ENCODE assay signal across 11 cellular contexts in genomic region chr13:102772042-102772425, GRCh38. TPM values are rescaled to one million over a fixed set of nuclear protein-coding genes. Genes with fewer than 3 reads are reported as not detected.
DNase-seq lines count a peak whose midpoint lies in the region; ATAC-seq lines count a peak whose summit lies in the region.
"Had no signal": no experiment of that assay in that cellular context is flagged by ENCODE, and none has a peak within 500 bp of the region (broad histone marks: within the 10 kb centered on the region; RNA-seq: fewer than 3 reads in every experiment).

No MANE protein-coding gene starts in this region.

- H3K27me3 ChIP-seq in HAP-1 (ENCODE audit: low read depth), result no peaks in the 10 kb centered on the region

- peaks cover 7% of the 10 kb centered on the region for H3K4me1 Mint-ChIP-seq in memory B cell

- in situ Hi-C loops in HAP-1 (cut with MboI; ENCODE audit: low sequenced_read_pairs), result loop anchor here (5.0 kb wide), 1 partner anchor 175 kb away; the partner anchor contains the start of gene TPP2

- H3K36me3 ChIP-seq in HAP-1 (replicated peaks), result peaks cover 3% of the 10 kb centered on the region; the same call in 1 of the 2 replicates

- peak overlapping the region; percentile 78 for H3K4me3 ChIP-seq in HAP-1

- H3K4me3 Mint-ChIP-seq in memory B cell, result peak overlapping the region; percentile 90

- no peaks in the 10 kb centered on the region for H3K9me3 ChIP-seq in HAP-1

- H3K27me3 Mint-ChIP-seq in memory B cell, result no peaks in the 10 kb centered on the region

- DNase-seq in CD1c-positive myeloid dendritic cell (ENCODE audit: extremely low spot score) (peak; percentile 6), HAP-1 (ENCODE audit: low spot score in 2 of 2) (no peak), UCSD-AML1 (lab: John Stamatoyannopoulos, UW; ENCODE audit: unreplicated experiment) (peak; percentile 26), memory B cell (ENCODE audit: low spot score in 2 of 2) (no peak), DMS53 treated with DMSO at 0.1 percent for 48 hours (lab: John Stamatoyannopoulos, UW; ENCODE audit: unreplicated experiment) (no peak), kidney tubule cell (ENCODE audit: low spot score) (no peak), SK-N-DZ (ENCODE audit: low spot score) (no peak)
- DNase-seq: islet precursor cell, KG1, occipital lobe had no signal

- H3K27ac Mint-ChIP-seq in memory B cell, result no peak overlapping the region

- ATAC-seq in memory B cell (ENCODE audit: low read depth), result no peak
- ATAC-seq in GM19324 (IDR thresholded peaks at IDR 0.05; ENCODE audit: low FRiP score, unreplicated experiment), result no peak

- H3K36me3 Mint-ChIP-seq in memory B cell, result no peaks in the 10 kb centered on the region

- H3K9me3 Mint-ChIP-seq in memory B cell, result no peaks in the 10 kb centered on the region

- peaks cover 20% of the 10 kb centered on the region for H3K4me1 ChIP-seq in HAP-1

RNA-seq across cellular contexts. Expression of gene TEX30, which starts 1.6 kb away (rescaled TPM):
- polyA plus RNA-seq in SK-N-DZ (2014; cell fraction: cytosol; rRNA removed), result 6.1 and 9.8 TPM in 2 replicates
- polyA plus RNA-seq in SK-N-DZ (2014; cell fraction: nucleus; rRNA removed), result 13.6 and 16.2 TPM in 2 replicates

RNA-seq across cellular contexts. Expression of gene POGLUT2, which starts 26.7 kb away (rescaled TPM):
- 40.5 and 42.5 TPM in 2 replicates for polyA plus RNA-seq in SK-N-DZ (2014; cell fraction: cytosol; rRNA removed)
- 29.3 and 42.8 TPM in 2 replicates for polyA plus RNA-seq in SK-N-DZ (2014; cell fraction: nucleus; rRNA removed)

RNA-seq across cellular contexts. Expression of gene BIVM, which starts 26.9 kb away (rescaled TPM):
- 35.3 and 37.5 TPM in 2 replicates for polyA plus RNA-seq in SK-N-DZ (2014; cell fraction: cytosol; rRNA removed)
- 67.6 and 84.8 TPM in 2 replicates for polyA plus RNA-seq in SK-N-DZ (2014; cell fraction: nucleus; rRNA removed)

Comparison
In these comparisons a context has a peak if more than half of its experiments do, and no peak if none do; other contexts are left out.
1. DNase-seq: peak in CD1c-positive myeloid dendritic cell (single experiment) and UCSD-AML1 (single experiment); none in HAP-1 (0 of 2), memory B cell (0 of 2), DMS53 treated with DMSO at 0.1 percent for 48 hours (single experiment), kidney tubule cell (single experiment) and SK-N-DZ (single experiment).